1 cellular context compared by ENCODE assay signal in genomic region chr17:1995321-1996242, GRCh38.
TF ChIP-seq lines count a peak whose summit lies in the region.

No MANE protein-coding gene starts in this region.

TF ChIP-seq in HepG2, 621 proteins besides CTCF, POLR2A, EP300 and RAD21 (continued from another document and continues in another):
- TF ChIP-seq ZBTB34 (CRISPR knock-in tag; IDR thresholded peaks at IDR 0.05) (0 out of 2 replicates have a peak, but pooled peaks have one; percentile 45), KDM5A (IDR thresholded peaks at IDR 0.05; ENCODE audit: borderline replicate concordance, low read length) (no peak), TBL1XR1 (IDR thresholded peaks at IDR 0.05; ENCODE audit: borderline replicate concordance, low read length, partially characterized antibody) (no peak), GMEB2 (CRISPR knock-in tag; IDR thresholded peaks at IDR 0.05; ENCODE audit: low read depth) (no peak), SALL1 (CRISPR knock-in tag; IDR thresholded peaks at IDR 0.05) (peak; percentile 49; the same call in 1 of the 2 replicates), TFDP2 (CRISPR knock-in tag; IDR thresholded peaks at IDR 0.05) (no peak), PRDM15 (CRISPR knock-in tag; IDR thresholded peaks at IDR 0.05) (no peak), MEIS1 (CRISPR knock-in tag; IDR thresholded peaks at IDR 0.05; ENCODE audit: borderline replicate concordance) (peak; percentile 62; the same call in 1 of the 2 replicates), POLR2G (IDR thresholded peaks at IDR 0.05; ENCODE audit: low read depth, low read length) (peak; percentile 48; the same call in 1 of the 2 replicates), HIVEP1 (CRISPR knock-in tag; IDR thresholded peaks at IDR 0.05) (0 out of 2 replicates have a peak, but pooled peaks have one; percentile 11), ZNF331 (CRISPR knock-in tag; IDR thresholded peaks at IDR 0.05) (no peak), SAFB2 (CRISPR knock-in tag; IDR thresholded peaks at IDR 0.05; ENCODE audit: borderline replicate concordance, low read depth) (no peak; the same call in 1 of the 2 replicates), ZNF709 (CRISPR knock-in tag; IDR thresholded peaks at IDR 0.05) (no peak), FOXP1 (IDR thresholded peaks at IDR 0.05) (no peak), FOXP1 (CRISPR knock-in tag; IDR thresholded peaks at IDR 0.05) (0 out of 2 replicates have a peak, but pooled peaks have one; percentile 5), SRSF1 (optimal IDR thresholded peaks at IDR 0.05; ENCODE audit: low read depth, low read length) (no peak), TBP (CRISPR knock-in tag; IDR thresholded peaks at IDR 0.05) (no peak), FIP1L1 (IDR thresholded peaks at IDR 0.05; ENCODE audit: borderline replicate concordance, insufficient read depth, low read depth, low read length) (no peak), ZKSCAN1 (IDR thresholded peaks at IDR 0.05; ENCODE audit: low read length) (no peak), REPIN1 (CRISPR knock-in tag; IDR thresholded peaks at IDR 0.05; ENCODE audit: borderline replicate concordance, low read depth) (peak; percentile 39; the same call in 1 of the 2 replicates), POGK (CRISPR knock-in tag; conservative IDR thresholded peaks at IDR 0.05) (no peak; the same call in 1 of the 2 replicates), ZNF383 (CRISPR knock-in tag; IDR thresholded peaks at IDR 0.05; ENCODE audit: borderline replicate concordance) (no peak), SUZ12 (IDR thresholded peaks at IDR 0.05; ENCODE audit: low read depth, low read length) (no peak), HOXA7 (CRISPR knock-in tag; IDR thresholded peaks at IDR 0.05) (no peak), FOXC1 (CRISPR knock-in tag; IDR thresholded peaks at IDR 0.05; ENCODE audit: borderline replicate concordance) (peak; percentile 87; the same call in 1 of the 2 replicates), RFXAP (CRISPR knock-in tag; IDR thresholded peaks at IDR 0.05; ENCODE audit: borderline replicate concordance) (no peak), SMAD3 (CRISPR knock-in tag; IDR thresholded peaks at IDR 0.05) (peak; percentile 25; the same call in 1 of the 2 replicates), THAP11 (CRISPR knock-in tag; IDR thresholded peaks at IDR 0.05) (peak; percentile 15; the same call in 1 of the 2 replicates), ELF3 (CRISPR knock-in tag; IDR thresholded peaks at IDR 0.05) (no peak), SAP130 (CRISPR knock-in tag; IDR thresholded peaks at IDR 0.05; ENCODE audit: low read depth) (peak; percentile 34; the same call in 1 of the 2 replicates), RCOR2 (CRISPR knock-in tag; IDR thresholded peaks at IDR 0.05) (no peak; the same call in 1 of the 2 replicates), SIN3B (IDR thresholded peaks at IDR 0.05; ENCODE audit: low read length) (no peak), ZNF160 (CRISPR knock-in tag; IDR thresholded peaks at IDR 0.05) (no peak), MXD3 (CRISPR knock-in tag; IDR thresholded peaks at IDR 0.05) (no peak), ARHGAP35 (CRISPR knock-in tag; IDR thresholded peaks at IDR 0.05; ENCODE audit: borderline replicate concordance) (no peak), ZMAT3 (CRISPR knock-in tag; conservative IDR thresholded peaks at IDR 0.05) (peak; percentile 80; the same call in 1 of the 2 replicates), ZBTB43 (CRISPR knock-in tag; conservative IDR thresholded peaks at IDR 0.05) (no peak), CEBPG (CRISPR knock-in tag; IDR thresholded peaks at IDR 0.05) (peak; percentile 53), HMGXB3 (CRISPR knock-in tag; IDR thresholded peaks at IDR 0.05; ENCODE audit: borderline replicate concordance) (no peak), KLF6 (CRISPR knock-in tag; IDR thresholded peaks at IDR 0.05) (no peak), ZNF280D (CRISPR knock-in tag; IDR thresholded peaks at IDR 0.05) (no peak), NFYC (CRISPR knock-in tag; IDR thresholded peaks at IDR 0.05) (no peak), ZNF235 (CRISPR knock-in tag; IDR thresholded peaks at IDR 0.05; ENCODE audit: borderline replicate concordance) (no peak), SOX6 (IDR thresholded peaks at IDR 0.05) (no peak), SOX6 (CRISPR knock-in tag; IDR thresholded peaks at IDR 0.05) (peak; percentile 58), RFXANK (CRISPR knock-in tag; IDR thresholded peaks at IDR 0.05) (0 out of 2 replicates have a peak, but pooled peaks have one; percentile 26), IRF2 (CRISPR knock-in tag; IDR thresholded peaks at IDR 0.05) (no peak), ERF (CRISPR knock-in tag; IDR thresholded peaks at IDR 0.05) (peak; percentile 22; the same call in 1 of the 2 replicates)
